Comparison of ENCODE assay signal across 8 cellular contexts in the genomic region with DNA sequence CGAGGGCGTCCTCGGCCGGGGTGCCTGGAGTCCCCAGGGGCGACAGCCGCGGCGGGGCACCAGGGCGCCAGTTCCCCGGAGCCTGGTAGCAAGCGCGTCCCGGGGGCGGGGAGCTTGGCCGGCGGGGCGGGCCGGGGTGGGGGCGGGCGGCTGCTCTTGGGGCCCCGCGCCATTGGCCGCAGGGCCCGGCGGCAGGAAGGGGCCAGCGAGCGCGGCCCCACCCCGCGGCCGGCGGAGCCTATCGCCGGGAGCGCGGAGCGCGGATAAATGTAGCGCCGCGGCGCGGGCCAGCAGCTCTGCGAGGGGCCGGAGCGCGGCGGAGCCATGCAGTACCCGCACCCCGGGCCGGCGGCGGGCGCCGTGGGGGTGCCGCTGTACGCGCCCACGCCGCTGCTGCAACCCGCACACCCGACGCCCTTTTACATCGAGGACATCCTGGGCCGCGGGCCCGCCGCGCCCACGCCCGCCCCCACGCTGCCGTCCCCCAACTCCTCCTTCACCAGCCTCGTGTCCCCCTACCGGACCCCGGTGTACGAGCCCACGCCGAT. TPM values are rescaled to one million over a fixed set of nuclear protein-coding genes. Genes with fewer than 3 reads are reported as not detected.
DNase-seq lines count a peak whose midpoint lies in the region; ATAC-seq and TF ChIP-seq lines count a peak whose summit lies in the region.

Gene HHEX, plus strand, starts transcription at position 293 of the 548 bp plus-strand sequence. Its CDS starts 32 bp downstream, at position 325.

- peak; percentile 46 for TF ChIP-seq POLR2A in prostate gland (IDR thresholded peaks at IDR 0.05)

- no peaks in the 10 kb centered on the region for H3K27me3 ChIP-seq in prostate gland (replicated peaks; ENCODE audit: insufficient read depth)

- H3K9me2 ChIP-seq in OCI-LY7 (ENCODE audit: insufficient read depth, low read length), result no peaks in the 10 kb centered on the region

- no peaks in the 10 kb centered on the region for H3K36me3 ChIP-seq in OCI-LY7 (ENCODE audit: insufficient read depth, low read length)
- no peaks in the 10 kb centered on the region for H3K36me3 ChIP-seq in prostate gland

- TF ChIP-seq CTCF in OCI-LY7 (conservative IDR thresholded peaks at IDR 0.05; ENCODE audit: low read length) (no peak), prostate gland (IDR thresholded peaks at IDR 0.05) (no peak)

- intact Hi-C loops in OCI-LY7 (cut with micrococcal nuclease; ENCODE audit: unreplicated experiment) (loop anchor here (1.0 to 5.0 kb wide), 3 partner anchors 53 to 98 kb away; no protein-coding TSS in a partner anchor), left ventricle myocardium superior (cut with micrococcal nuclease) (no loop called here), prostate gland (cut with DNase I) (loop anchor here (5.0 to 10.0 kb wide), 2 partner anchors 97 to 155 kb away; partner anchors contain the start of genes EXOC6 and KIF11)

- H3K4me2 ChIP-seq in OCI-LY7 (ENCODE audit: low read length), result peak within 1 kb of the TSS; percentile 55

- CTCF ChIA-PET in OCI-LY7 (lab: Charles Lee; ENCODE audit: unreplicated experiment), result interaction anchor here (0.7 to 0.9 kb wide), 2 partner anchors 8 to 137 kb away, joined by 3 read pairs; no protein-coding TSS in a partner anchor

- peak; percentile 11 for DNase-seq in stimulated activated CD4-positive, alpha-beta T cell treated with anti-CD3 and anti-CD28 coated beads, Interleukin-12 subunit alpha, Interleukin-12 subunit beta, amount 100 ng/mL, for 4 hours
- DNase-seq in stimulated activated CD4-positive, alpha-beta T cell treated with anti-CD3 and anti-CD28 coated beads, Interleukin-1b, Interleukin-23, amount 100 ng/mL, for 48 hours, result no peak
- DNase-seq in OCI-LY7 (ENCODE audit: low spot score) (peak; percentile 74), amniotic stem cell (lab: John Stamatoyannopoulos, UW) (peak; percentile 42), left ventricle myocardium superior (peak; percentile 76), prostate gland (ENCODE audit: low spot score) (peak; percentile 55)

- H3K4me3 ChIP-seq in OCI-LY7 (ENCODE audit: low read depth, low read length, poor library complexity, severe bottlenecking), result peak within 1 kb of the TSS; percentile 62
- H3K4me3 ChIP-seq in prostate gland, result peak within 1 kb of the TSS; percentile 50 to 65

- peak within 1 kb of the TSS; percentile 18; the same call in 1 of the 2 replicates for H2AFZ ChIP-seq in OCI-LY7 (ENCODE audit: low read length)

- H3K9me3 ChIP-seq in OCI-LY7 (ENCODE audit: low read length), result no peaks in the 10 kb centered on the region
- no peaks in the 10 kb centered on the region for H3K9me3 ChIP-seq in prostate gland

- BruUV-seq in OCI-LY7 (replicated peaks; lab: Mats Ljungman, UMichigan), result no TSS peak

- H3K4me1 ChIP-seq in OCI-LY7 (ENCODE audit: insufficient read depth, low read length, poor library complexity, severe bottlenecking) (peaks cover 33% of the 10 kb centered on the region), prostate gland (replicated peaks) (no peaks in the 10 kb centered on the region)

- no peak within 1 kb of the TSS for H3K27ac ChIP-seq in OCI-LY7 (ENCODE audit: low read depth, low read length, poor library complexity, severe bottlenecking)
- peak within 1 kb of the TSS; percentile 73 to 77 for H3K27ac ChIP-seq in prostate gland

- peak; percentile 43 for ATAC-seq in HG03064 (IDR thresholded peaks at IDR 0.05; ENCODE audit: low read depth, unreplicated experiment)
- ATAC-seq in left ventricle myocardium superior, result peak; percentile 84
- no peak for ATAC-seq in HG02970 (IDR thresholded peaks at IDR 0.05; ENCODE audit: low FRiP score, unreplicated experiment)

- WGBS in prostate gland, result 1% methylated on average over 20 of the region's 79 CpGs

- H4K20me1 ChIP-seq in OCI-LY7 (ENCODE audit: insufficient read depth, low read length), result no peaks in the 10 kb centered on the region

- no peaks in the 10 kb centered on the region for H3K79me2 ChIP-seq in OCI-LY7 (ENCODE audit: insufficient read depth, low read depth, low read length)

- POLR2A ChIA-PET in OCI-LY7 (lab: Charles Lee), result interaction anchor here (0.6 to 1.4 kb wide), 3 partner anchors 9 to 33 kb away, joined by 3 to 4 read pairs (median 4); no protein-coding TSS in a partner anchor

RNA-seq across cellular contexts. Expression of gene HHEX, which starts in this region (rescaled TPM):
- total RNA-seq in OCI-LY7 (2014; rRNA removed; shearing (Covaris generic)), result 2.1 and 2.8 TPM in 2 replicates
- total RNA-seq in OCI-LY7 (2022), result 1.6 and 1.7 TPM in 2 replicates
- total RNA-seq in left ventricle myocardium superior, result 2.7 TPM
- 1 to 10 TPM; 3.0 to 6.6 TPM for total RNA-seq in prostate gland
